Comparison of ENCODE assay signal across 10 cellular contexts in genomic region chr20:7770578-7770977, GRCh38.
A peak's percentile ranks its signal among the peaks of the same experiment; 100 is the strongest.
DNase-seq lines count a peak whose midpoint lies in the region; ATAC-seq and TF ChIP-seq lines count a peak whose summit lies in the region.
"Had no signal": no experiment of that assay in that cellular context is flagged by ENCODE, and none has a peak within 500 bp of the region (broad histone marks: within the 10 kb centered on the region; RNA-seq: fewer than 3 reads in every experiment).

No MANE protein-coding gene starts in this region.

- DNase-seq in NCI-H187 treated with DMSO at 0.1 percent for 48 hours (lab: John Stamatoyannopoulos, UW) (peak; percentile 94), epithelial cell of prostate (ENCODE audit: low read depth, low spot score) (no peak), kidney glomerular epithelial cell (lab: John Stamatoyannopoulos, UW) (no peak), hippocampal formation (lab: John Stamatoyannopoulos, UW) (no peak), omental fat pad (ENCODE audit: low spot score) (no peak)
- no peak for DNase-seq in effector CD4-positive, alpha-beta T cell
- DNase-seq: erythroblast, T-helper 9 cell had no signal

- TF ChIP-seq CTCF in omental fat pad (IDR thresholded peaks at IDR 0.05) = no peak

- peak; percentile 100 for ATAC-seq in GM19025 (IDR thresholded peaks at IDR 0.05; ENCODE audit: low read depth, unreplicated experiment)
- peak; percentile 68 for ATAC-seq in HG02870 (IDR thresholded peaks at IDR 0.05; ENCODE audit: unreplicated experiment)
- no peak for ATAC-seq in omental fat pad (ENCODE audit: low FRiP score)

- H3K27ac ChIP-seq in epithelial cell of prostate = peak overlapping the region; percentile 34
